ENCODE assay signal across 15 cellular contexts in genomic region chr1:167288390-167289062, GRCh38.
"Had no signal": no experiment of that assay in that cellular context is flagged by ENCODE, and none has a peak within 500 bp of the region (broad histone marks: within the 10 kb centered on the region; RNA-seq: fewer than 3 reads in every experiment).

No MANE protein-coding gene starts in this region.

- H3K27me3 Mint-ChIP-seq: activated naive CD8-positive, alpha-beta T cell had no signal

- ATAC-seq: natural killer cell; psoas muscle; stimulated activated naive CD8-positive, alpha-beta T cell treated with anti-CD3 and anti-CD28 coated beads, Interleukin-15, Interleukin-2, amounts not matched to agents 100 U/mL and 50 U/mL, for 24 hours; upper lobe of right lung had no signal

- H3K36me3 ChIP-seq: upper lobe of right lung had no signal

- H3K27ac Mint-ChIP-seq: activated naive CD8-positive, alpha-beta T cell had no signal

- H3K4me3 Mint-ChIP-seq: activated naive CD8-positive, alpha-beta T cell; endodermal cell; natural killer cell had no signal

- DNase-seq: activated CD4-positive, alpha-beta T cell treated with anti-CD3 and anti-CD28 coated beads for 1 hour; activated CD4-positive, alpha-beta T cell treated with anti-CD3 and anti-CD28 coated beads, Interleukin-2, amount 50 U/mL, for 48 hours; activated gamma-delta T cell; activated T-cell treated with anti-CD3 and anti-CD28 coated beads, Interleukin-2, amount 50 U/mL, for 48 hours; endodermal cell; erythroblast; hippocampal formation; kidney glomerular epithelial cell; natural killer cell; nucleus accumbens; psoas muscle; stimulated activated CD4-positive, alpha-beta T cell treated with anti-CD3 and anti-CD28 coated beads, Interleukin-12 subunit alpha, Interleukin-12 subunit beta, amount 100 ng/mL, for 4 hours; stimulated activated naive CD8-positive, alpha-beta T cell treated with anti-CD3 and anti-CD28 coated beads, Interleukin-15, Interleukin-2, amounts not matched to agents 100 U/mL and 50 U/mL, for 24 hours; upper lobe of right lung had no signal

- H3K27ac ChIP-seq: psoas muscle, upper lobe of right lung had no signal

- H3K27me3 ChIP-seq: upper lobe of right lung had no signal

- H3K36me3 Mint-ChIP-seq: natural killer cell had no signal

- H3K9me3 Mint-ChIP-seq: endodermal cell, natural killer cell had no signal

- H3K9me3 ChIP-seq: psoas muscle, upper lobe of right lung had no signal

- H3K4me3 ChIP-seq: psoas muscle, upper lobe of right lung had no signal
